17 cellular contexts compared by ENCODE assay signal in genomic region chr6:102961902-102962301, GRCh38.
A peak's percentile ranks its signal among the peaks of the same experiment; 100 is the strongest.
DNase-seq lines count a peak whose midpoint lies in the region; ATAC-seq and TF ChIP-seq lines count a peak whose summit lies in the region.
"Had no signal": no experiment of that assay in that cellular context is flagged by ENCODE, and none has a peak within 500 bp of the region (broad histone marks: within the 10 kb centered on the region; RNA-seq: fewer than 3 reads in every experiment).

No MANE protein-coding gene starts in this region.

- no peaks in the 10 kb centered on the region for H3K4me1 ChIP-seq in upper lobe of right lung
- H3K4me1 ChIP-seq: A549; BLaER1 treated with 17β-estradiol and CSF1 and Interleukin-3, amounts not matched to agents 10 nM and 100 nM had no signal

- H3K9me3 ChIP-seq in upper lobe of right lung = no peaks in the 10 kb centered on the region
- H3K9me3 ChIP-seq: A549; BLaER1 treated with 17β-estradiol and CSF1 and Interleukin-3, amounts not matched to agents 10 nM and 100 nM; Caco-2 had no signal

- no peaks in the 10 kb centered on the region for H3K27me3 ChIP-seq in upper lobe of right lung
- H3K27me3 ChIP-seq: BLaER1 treated with 17β-estradiol and CSF1 and Interleukin-3, amounts not matched to agents 10 nM and 100 nM had no signal

- DNase-seq in DMS53 (lab: John Stamatoyannopoulos, UW) = peak; percentile 16
- DNase-seq in DMS53 treated with DMSO at 0.1 percent for 48 hours (lab: John Stamatoyannopoulos, UW; ENCODE audit: unreplicated experiment) = no peak
- DNase-seq in OCI-M1 (lab: John Stamatoyannopoulos, UW) = peak; percentile 18
- DNase-seq in upper lobe of right lung = no peak
- no peak for DNase-seq in GF-D8 (lab: John Stamatoyannopoulos, UW)
- DNase-seq: AML-193; Caco-2; Calu3; CD4-positive, alpha-beta T cell; CD8-positive, alpha-beta T cell; DMS79 treated with DMSO at 0.1 percent for 48 hours had no signal

- intact Hi-C loops in upper lobe of right lung (cut with DNase I) = no loop called here

- ATAC-seq in upper lobe of right lung (peak; percentile 57), GM19328 (IDR thresholded peaks at IDR 0.05; ENCODE audit: unreplicated experiment) (no peak)
- ATAC-seq: A549; CD8-positive, alpha-beta T cell; GM12878 had no signal

- no peak overlapping the region for H3K27ac ChIP-seq in upper lobe of right lung
- H3K27ac ChIP-seq: 22Rv1; A549; BLaER1 treated with 17β-estradiol and CSF1 and Interleukin-3, amounts not matched to agents 10 nM and 100 nM; C4-2B had no signal

- no peaks in the 10 kb centered on the region for H3K36me3 ChIP-seq in upper lobe of right lung
- H3K36me3 ChIP-seq: BLaER1 treated with 17β-estradiol and CSF1 and Interleukin-3, amounts not matched to agents 10 nM and 100 nM had no signal

- no peak for TF ChIP-seq CTCF in upper lobe of right lung (IDR thresholded peaks at IDR 0.05)

- H3K4me3 ChIP-seq in upper lobe of right lung = no peak overlapping the region
- H3K4me3 ChIP-seq: A549; BLaER1 treated with 17β-estradiol and CSF1 and Interleukin-3, amounts not matched to agents 10 nM and 100 nM; GM12878 had no signal

Comparison
In these comparisons a context has a peak if more than half of its experiments do, and no peak if none do; other contexts are left out.
1. DNase-seq: peak in DMS53 (single experiment) and OCI-M1 (single experiment); none in DMS53 treated with DMSO at 0.1 percent for 48 hours (single experiment), upper lobe of right lung (single experiment) and GF-D8 (single experiment).